8 cellular contexts compared by ENCODE assay signal in genomic region chr2:205563646-205564045, GRCh38.
A peak's percentile ranks its signal among the peaks of the same experiment; 100 is the strongest.
DNase-seq lines count a peak whose midpoint lies in the region; ATAC-seq and TF ChIP-seq lines count a peak whose summit lies in the region.
"Had no signal": no experiment of that assay in that cellular context is flagged by ENCODE, and none has a peak within 500 bp of the region (broad histone marks: within the 10 kb centered on the region; RNA-seq: fewer than 3 reads in every experiment).

No MANE protein-coding gene starts in this region.

- H3K27ac Mint-ChIP-seq in neural crest cell (ENCODE audit: unreplicated experiment) = no peak overlapping the region
- no peak overlapping the region for H3K27ac Mint-ChIP-seq in naive thymus-derived CD8-positive, alpha-beta T cell
- H3K27ac Mint-ChIP-seq: activated naive CD4-positive, alpha-beta T cell treated with anti-CD3 and anti-CD28 coated beads, Interleukin-2, amount 50 U/mL, for 72 hours had no signal

- intact Hi-C loops in colonic mucosa (cut with DNase I) = no loop called here

- no peak overlapping the region for H3K27ac ChIP-seq in colonic mucosa

- DNase-seq in GM12864 (ENCODE audit: low read depth) (no peak), colonic mucosa (peak; percentile 50), neural crest cell (ENCODE audit: low read depth, low spot score) (no peak)
- DNase-seq in naive thymus-derived CD8-positive, alpha-beta T cell = no peak

- no peaks in the 10 kb centered on the region for H3K79me2 ChIP-seq in Loucy (ENCODE audit: insufficient read depth, low read length)

- H3K36me3 Mint-ChIP-seq in neural crest cell (ENCODE audit: low read depth) = peaks cover 2% of the 10 kb centered on the region
- H3K36me3 Mint-ChIP-seq in naive thymus-derived CD8-positive, alpha-beta T cell = no peaks in the 10 kb centered on the region
- H3K36me3 Mint-ChIP-seq: activated naive CD4-positive, alpha-beta T cell treated with anti-CD3 and anti-CD28 coated beads, Interleukin-2, amount 50 U/mL, for 72 hours had no signal

- no peaks in the 10 kb centered on the region for H3K27me3 Mint-ChIP-seq in neural crest cell (ENCODE audit: low read depth)
- peaks cover 0 to 2% (median 0%) of the 10 kb centered on the region in 5 donors for H3K27me3 Mint-ChIP-seq in naive thymus-derived CD8-positive, alpha-beta T cell

- H3K4me3 Mint-ChIP-seq in neural crest cell = no peak overlapping the region
- H3K4me3 Mint-ChIP-seq in naive thymus-derived CD8-positive, alpha-beta T cell = no peak overlapping the region

- no peak overlapping the region for H3K4me3 ChIP-seq in GM12864 (ENCODE audit: low read depth, low read length)
- no peak overlapping the region for H3K4me3 ChIP-seq in Loucy (ENCODE audit: low read length, poor library complexity, severe bottlenecking)
- H3K4me3 ChIP-seq in colonic mucosa = no peak overlapping the region

- H3K9me2 ChIP-seq in Loucy (replicated peaks; ENCODE audit: low read depth, low read length) = no peaks in the 10 kb centered on the region

- H3K4me1 Mint-ChIP-seq in neural crest cell = no peaks in the 10 kb centered on the region
- no peaks in the 10 kb centered on the region for H3K4me1 Mint-ChIP-seq in naive thymus-derived CD8-positive, alpha-beta T cell

- H3K36me3 ChIP-seq in Loucy (ENCODE audit: insufficient read depth, low read length) (no peaks in the 10 kb centered on the region), colonic mucosa (no peaks in the 10 kb centered on the region)

- no peaks in the 10 kb centered on the region for H3K9me3 Mint-ChIP-seq in neural crest cell
- no peaks in the 10 kb centered on the region for H3K9me3 Mint-ChIP-seq in naive thymus-derived CD8-positive, alpha-beta T cell
- H3K9me3 Mint-ChIP-seq: activated naive CD4-positive, alpha-beta T cell treated with anti-CD3 and anti-CD28 coated beads, Interleukin-2, amount 50 U/mL, for 72 hours had no signal

- no peak overlapping the region for H3K9ac ChIP-seq in Loucy (ENCODE audit: low read depth, low read length, poor library complexity, severe bottlenecking)
- H3K9ac ChIP-seq in colonic mucosa (ENCODE audit: low read depth in 2 of 2, low read length in 2 of 2) = no peak overlapping the region

- ATAC-seq in GM18511 (IDR thresholded peaks at IDR 0.05; ENCODE audit: unreplicated experiment) (no peak), HG02759 (IDR thresholded peaks at IDR 0.05; ENCODE audit: unreplicated experiment) (no peak)
- ATAC-seq in naive thymus-derived CD8-positive, alpha-beta T cell = no peak

- H3K27me3 ChIP-seq in Loucy (ENCODE audit: insufficient read depth, low read length, poor library complexity, severe bottlenecking) (no peaks in the 10 kb centered on the region), colonic mucosa (no peaks in the 10 kb centered on the region)

- no peaks in the 10 kb centered on the region for H4K20me1 ChIP-seq in Loucy (ENCODE audit: insufficient read depth, low read length, poor library complexity, severe bottlenecking)

- H2AFZ ChIP-seq in Loucy (ENCODE audit: low read length) = no peak overlapping the region

- H3K9me3 ChIP-seq in Loucy (ENCODE audit: insufficient read depth, low read depth, low read length) = no peaks in the 10 kb centered on the region
- no peaks in the 10 kb centered on the region for H3K9me3 ChIP-seq in colonic mucosa

- H3F3A ChIP-seq in Loucy (ENCODE audit: low read depth) = no peaks in the 10 kb centered on the region

- POLR2A ChIA-PET in naive thymus-derived CD8-positive, alpha-beta T cell (lab: Charles Lee) = no interaction called here

- H3K4me1 ChIP-seq in Loucy (ENCODE audit: insufficient read depth, low read length, poor library complexity, severe bottlenecking) (no peaks in the 10 kb centered on the region), colonic mucosa (no peaks in the 10 kb centered on the region)

- no peak overlapping the region for H3K4me2 ChIP-seq in Loucy (ENCODE audit: low read depth, low read length, poor library complexity, severe bottlenecking)

- TF ChIP-seq CTCF in GM12864 (IDR thresholded peaks at IDR 0.05; ENCODE audit: low read depth, low read length, missing control alignments) = peak; percentile 53
- TF ChIP-seq CTCF in Loucy (conservative IDR thresholded peaks at IDR 0.05; ENCODE audit: low read length) = peak; percentile 88
- TF ChIP-seq CTCF in colonic mucosa (IDR thresholded peaks at IDR 0.05) = peak; percentile 48
- peak; percentile 52 for TF ChIP-seq CTCF in neural crest cell (conservative IDR thresholded peaks at IDR 0.05)
